16 cellular contexts compared by ENCODE assay signal in genomic region chr2:139411236-139411635, GRCh38.
"Had no signal": no experiment of that assay in that cellular context is flagged by ENCODE, and none has a peak within 500 bp of the region (broad histone marks: within the 10 kb centered on the region; RNA-seq: fewer than 3 reads in every experiment).

No MANE protein-coding gene starts in this region.

- H3K27me3 ChIP-seq: breast epithelium, esophagus muscularis mucosa, neutrophil, stomach had no signal

- H3K4me3 ChIP-seq: breast epithelium, esophagus muscularis mucosa, stomach had no signal

- H3K4me1 Mint-ChIP-seq: endodermal cell had no signal

- H3K27me3 Mint-ChIP-seq: activated naive CD8-positive, alpha-beta T cell; naive thymus-derived CD4-positive, alpha-beta T cell had no signal

- H3K4me3 Mint-ChIP-seq: activated naive CD8-positive, alpha-beta T cell; activated T-cell treated with anti-CD3 and anti-CD28 coated beads, Interleukin-2, amount 50 U/mL, for 4 hours; endodermal cell; naive thymus-derived CD4-positive, alpha-beta T cell had no signal

- H3K27ac Mint-ChIP-seq: activated naive CD8-positive, alpha-beta T cell; endodermal cell; naive thymus-derived CD4-positive, alpha-beta T cell had no signal

- H3K9me3 ChIP-seq: neutrophil had no signal

- H3K36me3 ChIP-seq: breast epithelium, esophagus muscularis mucosa, neutrophil, stomach had no signal

- DNase-seq: activated CD4-positive, alpha-beta T cell treated with anti-CD3 and anti-CD28 coated beads, Interleukin-2, amount 50 U/mL, for 48 hours; activated CD4-positive, CD25-positive, alpha-beta regulatory T cell treated with anti-CD3 and anti-CD28 coated beads, Interleukin-2, amount 50 U/mL, for 72 hours; activated effector memory CD4-positive, alpha-beta T cell treated with anti-CD3 and anti-CD28 coated beads, Interleukin-2, amount 50 U/mL, for 16 hours; activated T-cell treated with anti-CD3 and anti-CD28 coated beads, Interleukin-2, amount 50 U/mL, for 4 hours; aorta; endodermal cell; foreskin fibroblast; glutamatergic neuron; naive thymus-derived CD4-positive, alpha-beta T cell; stimulated activated CD4-positive, alpha-beta T cell treated with anti-CD3 and anti-CD28 coated beads, Interleukin-15, amount 100 ng/mL, for 24 hours; stimulated activated CD4-positive, alpha-beta T cell treated with anti-CD3 and anti-CD28 coated beads, Interleukin-4, amount 100 ng/mL, for 24 hours; stomach had no signal

- H3K36me3 Mint-ChIP-seq: activated naive CD8-positive, alpha-beta T cell; naive thymus-derived CD4-positive, alpha-beta T cell had no signal
